ENCODE assay signal across 1 cellular context in genomic region chr20:62707281-62707941, GRCh38.
TF ChIP-seq lines count a peak whose summit lies in the region.

No MANE protein-coding gene starts in this region.

TF ChIP-seq in HepG2, 621 proteins besides CTCF, POLR2A, EP300 and RAD21 (continued from another document):
- TF ChIP-seq ARID4A (CRISPR knock-in tag; IDR thresholded peaks at IDR 0.05; ENCODE audit: borderline replicate concordance) (0 out of 2 replicates have a peak, but pooled peaks have one; percentile 15), ZNF878 (CRISPR knock-in tag; IDR thresholded peaks at IDR 0.05) (no peak)
